ENCODE assay signal across 11 cellular contexts in the genomic region with DNA sequence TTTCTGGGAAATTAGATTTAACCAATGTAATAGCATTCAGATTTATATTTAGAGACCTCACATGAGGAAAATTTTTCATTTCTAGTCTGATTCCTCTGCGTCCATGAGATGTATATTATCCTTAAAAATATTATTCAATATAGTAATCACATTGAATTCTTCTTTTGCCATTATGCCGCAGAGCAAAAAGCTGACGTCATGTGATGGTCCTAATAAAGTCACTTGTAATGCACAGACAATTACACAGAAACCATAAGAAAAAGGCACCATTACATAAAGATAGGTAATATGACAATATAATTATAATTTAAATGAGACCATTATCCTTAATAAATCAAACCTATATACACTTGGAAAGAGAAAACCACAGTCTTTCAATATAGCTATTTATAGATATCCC.
"Had no signal": no experiment of that assay in that cellular context is flagged by ENCODE, and none has a peak within 500 bp of the region (broad histone marks: within the 10 kb centered on the region; RNA-seq: fewer than 3 reads in every experiment).

No MANE protein-coding gene starts in this region.

- H3K4me2 ChIP-seq: GM23338 had no signal

- H3K27ac ChIP-seq: GM23248 had no signal

- H3K4me3 ChIP-seq: GM23248, GM23338, HAP-1 had no signal

- H2AFZ ChIP-seq: GM23248, GM23338 had no signal

- ATAC-seq: GM23338, HCT116 had no signal

- FAIRE-seq: H1, H54 had no signal

- H3K9ac ChIP-seq: GM23248 had no signal

- DNase-seq: GM23248, GOT3, H7, H9, HCEC 1CT, HFFc6 had no signal

- H3K9me3 ChIP-seq: HAP-1 had no signal

- H3K4me1 ChIP-seq: HAP-1 had no signal

- H3K36me3 ChIP-seq: HAP-1 had no signal
